ENCODE assay signal across 28 cellular contexts in the genomic region with DNA sequence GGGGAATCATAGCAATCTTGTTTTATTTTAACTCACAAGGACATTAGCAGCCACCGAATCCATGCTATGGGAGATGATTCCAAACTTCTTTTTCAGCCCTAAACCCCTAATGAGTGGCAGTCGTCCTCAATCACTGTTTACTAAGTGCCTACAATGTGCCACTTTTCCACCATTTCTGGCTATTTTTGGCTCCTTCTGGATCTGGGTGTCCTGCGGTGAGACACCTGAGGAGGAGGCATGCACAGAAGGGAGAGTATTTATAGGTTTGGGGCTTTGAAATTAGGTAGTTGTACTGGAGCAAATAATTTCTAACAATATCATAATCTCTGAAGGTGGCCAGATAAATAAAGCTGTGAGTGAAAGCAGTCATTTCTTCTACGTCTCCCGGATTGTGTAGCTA.
"Had no signal": no experiment of that assay in that cellular context is flagged by ENCODE, and none has a peak within 500 bp of the region (broad histone marks: within the 10 kb centered on the region; RNA-seq: fewer than 3 reads in every experiment).

No MANE protein-coding gene starts in this region.

- H3K27ac Mint-ChIP-seq: activated T-helper 2 cell treated with anti-CD3 and anti-CD28 coated beads, Interferon-gamma antibody, Interleukin-2, Interleukin-4, amounts not matched to agents 10 μg/mL and 5 μg/mL and 100 μg/mL, durations not matched to agents 14 hours and 24 hours and 36 hours; T-helper 1 cell treated with Interleukin-12 subunit alpha and Interleukin-12 subunit beta and Interleukin-4 antibody, amounts not matched to agents 30 μg/mL and 1 μg/mL, for 36 hours; WTC11 had no signal

- ATAC-seq: Panc1, Right ventricle myocardium inferior, WTC11 had no signal

- H3K4me1 ChIP-seq: SJCRH30 had no signal

- H3K4me3 Mint-ChIP-seq: T-helper 1 cell treated with Interleukin-12 subunit alpha and Interleukin-12 subunit beta and Interleukin-4 antibody, amounts not matched to agents 30 μg/mL and 1 μg/mL, for 36 hours; WTC11 had no signal

- DNase-seq: activated CD4-positive, alpha-beta T cell treated with anti-CD3 and anti-CD28 coated beads for 48 hours; activated CD4-positive, alpha-beta T cell treated with anti-CD3 and anti-CD28 coated beads, Interleukin-2, amount 50 U/mL, for 4 hours; activated CD4-positive, CD25-positive, alpha-beta regulatory T cell treated with anti-CD3 and anti-CD28 coated beads, Interleukin-2, amount 50 U/mL, for 72 hours; activated CD8-positive, alpha-beta memory T cell treated with anti-CD3 and anti-CD28 coated beads for 24 hours; activated gamma-delta T cell treated with Interleukin-2 at 50 U/mL for 16 hours; activated naive CD4-positive, alpha-beta T cell treated with anti-CD3 and anti-CD28 coated beads, Interleukin-2, amount 50 U/mL, for 16 hours; activated T-cell treated with anti-CD3 and anti-CD28 coated beads, Interleukin-2, amount 50 U/mL, for 48 hours; cortex of kidney; MG63; MV-4-11; NCI-H1092 treated with DMSO at 0.1 percent for 48 hours; NCI-H1417 treated with DMSO at 0.1 percent for 48 hours; NCI-H1694; NCI-H2029 treated with DMSO at 0.1 percent for 48 hours; NCI-H345; NCI-H510A; NCI-H526 treated with DMSO at 0.1 percent for 48 hours; NK-92 treated with Interleukin-12 subunit alpha and Interleukin-12 subunit beta, amount 100 ng/mL, for 24 hours; OCI-M1; RPMI8226; SJCRH30; SK-N-SH had no signal

- H3K9me3 ChIP-seq: MG63, SJCRH30, SK-N-SH had no signal

- H3K36me3 Mint-ChIP-seq: WTC11 had no signal

- H3K27ac ChIP-seq: KMS-11, SJCRH30 had no signal

- H3K36me3 ChIP-seq: MG63, SJCRH30 had no signal

- H3K4me3 ChIP-seq: MG63, SJCRH30 had no signal

- H3K27me3 ChIP-seq: MG63, SJCRH30 had no signal
